ENCODE assay signal across 9 cellular contexts in genomic region chr10:30028006-30028441, GRCh38. TPM values are rescaled to one million over a fixed set of nuclear protein-coding genes. Genes with fewer than 3 reads are reported as not detected.
A peak's percentile ranks its signal among the peaks of the same experiment; 100 is the strongest.
DNase-seq lines count a peak whose midpoint lies in the region; ATAC-seq, FAIRE-seq and TF ChIP-seq lines count a peak whose summit lies in the region.
"Had no signal": no experiment of that assay in that cellular context is flagged by ENCODE, and none has a peak within 500 bp of the region (broad histone marks: within the 10 kb centered on the region; RNA-seq: fewer than 3 reads in every experiment).

No MANE protein-coding gene starts in this region.

- TF ChIP-seq POLR2A in GM12892 (IDR thresholded peaks at IDR 0.05; ENCODE audit: low read depth, low read length), result no peak
- no peak for TF ChIP-seq POLR2A in H1 (IDR thresholded peaks at IDR 0.05; ENCODE audit: control extremely low read depth in 1 of 2, low read depth in 2 of 2, low read length in 2 of 2)

- H3K4me2 ChIP-seq in H1 (ENCODE audit: insufficient read depth in 1 of 2, low read depth in 2 of 2, low read length in 2 of 2), result no peak overlapping the region

- H3K23ac ChIP-seq in H1 (ENCODE audit: insufficient read length), result no peak overlapping the region

- H3K36me3 ChIP-seq in H1 (ENCODE audit: control insufficient read depth in 2 of 4, insufficient read depth in 4 of 4, low read length in 3 of 4), result no peaks in the 10 kb centered on the region

- TF ChIP-seq CTCF in H1 (IDR thresholded peaks at IDR 0.05; ENCODE audit: control extremely low read depth in 1 of 3, insufficient read depth in 1 of 3, low read depth in 1 of 3, low read length in 3 of 3) (no peak), GM13977 (IDR thresholded peaks at IDR 0.05; ENCODE audit: extremely low read depth, insufficient read depth, missing control alignments) (no peak)

- no peak overlapping the region for H3K9ac ChIP-seq in H1 (replicated peaks in 1 of 4; ENCODE audit: extremely low read depth in 1 of 4, low read depth in 3 of 4, low read length in 3 of 4)

- in situ Hi-C loops in GM13977 (cut with MboI; ENCODE audit: low pct_unique_long_range_greater_than_20kb, low sequenced_read_pairs, unreplicated experiment), result no loop called here

- CTCF ChIA-PET in H1 (lab: Charles Lee; ENCODE audit: partially characterized antibody), result interaction anchor here (1.1 to 7.1 kb wide), 9 partner anchors 10 to 291 kb away, joined by 3 to 38 read pairs (median 4); no protein-coding TSS in a partner anchor

- peak overlapping the region; percentile 87 for H3K27ac Mint-ChIP-seq in T-helper 2 cell treated with Interferon-gamma antibody and Interleukin-4, amounts not matched to agents 5 μg/mL and 100 μg/mL, for 36 hours

- H4K91ac ChIP-seq in H1 (replicated peaks; ENCODE audit: insufficient read length, low read length), result no peak overlapping the region

- H2AFZ ChIP-seq in H1 (ENCODE audit: low read length), result no peak overlapping the region

- H2BK20ac ChIP-seq in H1 (ENCODE audit: low read length), result no peak overlapping the region

- peak overlapping the region; percentile 90 for H3K4me3 Mint-ChIP-seq in T-helper 2 cell treated with Interferon-gamma antibody and Interleukin-4, amounts not matched to agents 5 μg/mL and 100 μg/mL, for 36 hours

- peak overlapping the region; percentile 88; the same call in 1 of the 2 replicates for H2BK15ac ChIP-seq in H1 (ENCODE audit: low read length)

- H2BK5ac ChIP-seq in H1 (ENCODE audit: low read depth, low read length), result no peak overlapping the region

- H3K56ac ChIP-seq in H1 (replicated peaks; ENCODE audit: insufficient read length, low read depth, low read length), result no peak overlapping the region

- no peak overlapping the region for H3K4me3 ChIP-seq in H1 (ENCODE audit: extremely low read depth in 1 of 4, insufficient read depth in 2 of 4, low read depth in 3 of 4, low read length in 4 of 4)

- no peak overlapping the region for H3K4ac ChIP-seq in H1 (replicated peaks; ENCODE audit: insufficient read length, low read depth, low read length)

- no peaks in the 10 kb centered on the region for H3K9me3 ChIP-seq in H1 (ENCODE audit: insufficient read depth in 2 of 2, low read depth in 1 of 2, low read length in 1 of 2)

- H4K5ac ChIP-seq in H1 (ENCODE audit: insufficient read length, low read depth, low read length), result no peak overlapping the region

- WGBS in H1 (ENCODE audit: extremely low coverage in 1 of 2, insufficient coverage in 1 of 2, insufficient read length in 1 of 2, insufficient replicate concordance in 2 of 2, low coverage in 1 of 2, low lambda C conversion rate in 2 of 2, missing lambda C conversion rate in 1 of 2), 2 experiments, result 91% methylated on average over 8 of the region's 8 CpGs; no CpG with 5 or more reads in 1 of the 2 experiments

- H3K4me1 Mint-ChIP-seq in T-helper 2 cell treated with Interferon-gamma antibody and Interleukin-4, amounts not matched to agents 5 μg/mL and 100 μg/mL, for 36 hours (ENCODE audit: low read depth), result peaks cover 68% of the 10 kb centered on the region

- no peak for TF ChIP-seq RAD21 in H1 (IDR thresholded peaks at IDR 0.05 in 1 of 2, conservative IDR thresholded peaks at IDR 0.05 in 1 of 2; ENCODE audit: low read depth in 2 of 2, low read length in 2 of 2)

- FAIRE-seq in GM12892 (lab: Jason Lieb, UNC), result peak; percentile 24
- no peak for FAIRE-seq in H1 (lab: Jason Lieb, UNC)

- H3K14ac ChIP-seq in H1 (ENCODE audit: insufficient read length), result no peak overlapping the region

- no peaks in the 10 kb centered on the region for H3K79me1 ChIP-seq in H1 (ENCODE audit: low read depth, low read length)

- H3K4me1 ChIP-seq in H1 (replicated peaks in 1 of 4; ENCODE audit: control insufficient read depth in 3 of 4, insufficient read depth in 4 of 4, low read length in 3 of 4), result peaks cover 0 to 5% (median 2%) of the 10 kb centered on the region in 4 experiments; a peak in 4 of 7 replicates

- no peak overlapping the region for H3K27ac ChIP-seq in H1 (ENCODE audit: low read depth, low read length)

- 0 out of 2 replicates have a peak overlapping the region, but pooled peaks have one; percentile 68 for H2BK12ac ChIP-seq in H1 (ENCODE audit: low read depth, low read length)

- no peak overlapping the region for H2BK120ac ChIP-seq in H1 (replicated peaks; ENCODE audit: low read depth, low read length)

- H2AK5ac ChIP-seq in H1 (ENCODE audit: low read depth, low read length), result no peak overlapping the region

- H3K27me3 Mint-ChIP-seq in T-helper 2 cell treated with Interferon-gamma antibody and Interleukin-4, amounts not matched to agents 5 μg/mL and 100 μg/mL, for 36 hours (ENCODE audit: low read depth), result peaks cover 2% of the 10 kb centered on the region

- no peak overlapping the region for H4K8ac ChIP-seq in H1 (ENCODE audit: extremely low read depth, insufficient read depth, low read length)

- no peaks in the 10 kb centered on the region; a peak in 2 of 7 replicates for H3K27me3 ChIP-seq in H1 (replicated peaks in 1 of 4; ENCODE audit: control insufficient read depth in 3 of 4, extremely low read depth in 1 of 4, insufficient read depth in 3 of 4, low read length in 3 of 4)

- POLR2A ChIA-PET in H1 (lab: Charles Lee; ENCODE audit: partially characterized antibody), result no interaction called here

- H3K18ac ChIP-seq in H1 (ENCODE audit: extremely low read depth, low read length), result no peak overlapping the region

- no peak for TF ChIP-seq EP300 in H1 (IDR thresholded peaks at IDR 0.05; ENCODE audit: borderline replicate concordance in 1 of 2, low read depth in 2 of 2, low read length in 2 of 2)

- peaks cover 22% of the 10 kb centered on the region for H3K36me3 Mint-ChIP-seq in T-helper 2 cell treated with Interferon-gamma antibody and Interleukin-4, amounts not matched to agents 5 μg/mL and 100 μg/mL, for 36 hours (ENCODE audit: low read depth)

- H3K9me3 Mint-ChIP-seq in T-helper 2 cell treated with Interferon-gamma antibody and Interleukin-4, amounts not matched to agents 5 μg/mL and 100 μg/mL, for 36 hours, result no peaks in the 10 kb centered on the region

- no peaks in the 10 kb centered on the region for H3K23me2 ChIP-seq in H1 (ENCODE audit: low read depth, low read length)

- ATAC-seq in GM18498 (IDR thresholded peaks at IDR 0.05; ENCODE audit: unreplicated experiment) (no peak), GM21447 (IDR thresholded peaks at IDR 0.05; ENCODE audit: unreplicated experiment) (no peak)

- H3K79me2 ChIP-seq in H1 (ENCODE audit: control insufficient read depth in 1 of 2, insufficient read depth in 2 of 2, low read length in 2 of 2), result no peaks in the 10 kb centered on the region

- no peak for DNase-seq in GM12892 (ENCODE audit: insufficient read length)
- DNase-seq in T-helper 2 cell treated with Interferon-gamma antibody and Interleukin-4, amounts not matched to agents 5 μg/mL and 100 μg/mL, for 36 hours (ENCODE audit: low spot score), result peak; percentile 29
- no peak for DNase-seq in H1 (ENCODE audit: low read depth in 1 of 2, low spot score in 2 of 2)
- DNase-seq in pons (ENCODE audit: low spot score), result peak; percentile 24
- no peak for DNase-seq in middle frontal gyrus (ENCODE audit: extremely low spot score, low spot score)
- DNase-seq in GM13977 (ENCODE audit: low spot score), result no peak
- DNase-seq: NCI-H1930 had no signal

- no peaks in the 10 kb centered on the region for H4K20me1 ChIP-seq in H1 (replicated peaks in 1 of 2; ENCODE audit: control insufficient read depth in 1 of 2, insufficient read depth in 2 of 2, low read length in 2 of 2)

TF ChIP-seq in H1, 55 proteins besides CTCF, POLR2A, EP300 and RAD21 (continues in another document):
- TF ChIP-seq GTF2F1 (IDR thresholded peaks at IDR 0.05; ENCODE audit: borderline replicate concordance, low read depth, low read length) (no peak), SIN3A (conservative IDR thresholded peaks at IDR 0.05 in 1 of 2, IDR thresholded peaks at IDR 0.05 in 1 of 2; ENCODE audit: low read depth in 1 of 2, low read length in 2 of 2) (no peak), JUN (IDR thresholded peaks at IDR 0.05; ENCODE audit: low read depth, low read length) (no peak), SAP30 (IDR thresholded peaks at IDR 0.05; ENCODE audit: insufficient read depth, insufficient replicate concordance, low read length) (no peak), FOSL1 (IDR thresholded peaks at IDR 0.05; ENCODE audit: insufficient read depth, low read depth, low read length) (no peak), KDM5A (IDR thresholded peaks at IDR 0.05; ENCODE audit: low read length) (no peak), YY1 (IDR thresholded peaks at IDR 0.05; ENCODE audit: low read depth, low read length) (no peak), BRCA1 (IDR thresholded peaks at IDR 0.05; ENCODE audit: low read depth, low read length) (no peak), NANOG (IDR thresholded peaks at IDR 0.05; ENCODE audit: insufficient read depth, low read depth, low read length, poor library complexity, severe bottlenecking) (no peak), BCL11A (IDR thresholded peaks at IDR 0.05; ENCODE audit: low read depth in 2 of 2, low read length in 2 of 2) (no peak), GABPA (IDR thresholded peaks at IDR 0.05; ENCODE audit: borderline replicate concordance, insufficient read depth, low read length) (no peak), CHD2 (IDR thresholded peaks at IDR 0.05; ENCODE audit: low read length) (no peak), ZNF274 (IDR thresholded peaks at IDR 0.05; ENCODE audit: borderline replicate concordance, extremely low read depth, low read length) (no peak), E2F6 (IDR thresholded peaks at IDR 0.05) (no peak), KDM1A (IDR thresholded peaks at IDR 0.05; ENCODE audit: borderline replicate concordance, low read length) (no peak), SIRT6 (IDR thresholded peaks at IDR 0.05; ENCODE audit: low read length) (no peak), ASH2L (IDR thresholded peaks at IDR 0.05; ENCODE audit: low read length) (no peak), SP1 (IDR thresholded peaks at IDR 0.05; ENCODE audit: low read depth, low read length) (no peak)

RNA-seq across cellular contexts. Expression of gene JCAD, which starts 31.4 kb away (rescaled TPM):
- 0.04 TPM for polyA plus RNA-seq in GM12892 (2012; ENCODE audit: missing spikeins)
- total RNA-seq in H1 (2021; fragmentation: NEBNext Ultra II Directional; extraction: Animal tissue kit (Norgen Biotek cat#: 25700)), result 2.9 and 5.2 TPM in 2 replicates
- 0.56 and 0.75 TPM in 2 replicates for polyA plus RNA-seq in H1 (2011; rRNA removed)
- 1.0 TPM for polyA plus RNA-seq in H1 (2011; cell fraction: cytosol; rRNA removed)
- polyA plus RNA-seq in H1 (2011; cell fraction: nucleus; rRNA removed), result 0.93 TPM
- polyA plus RNA-seq in H1 (2012, experiment 1 of 2), result 1.6 to 2.3 TPM (median 1.7 TPM) in 4 replicates
- 0.31 TPM for polyA plus RNA-seq in H1 (2012, experiment 2 of 2)
- polyA plus RNA-seq in H1 (2013, experiment 1 of 2), result 1.1 TPM
- polyA plus RNA-seq in H1 (2013, experiment 2 of 2), result 1.3 TPM
- 2.3 and 2.6 TPM in 2 replicates for polyA minus RNA-seq in H1 (2011; rRNA and poly(A)+ RNA removed)
- polyA minus RNA-seq in H1 (2011; cell fraction: cytosol; rRNA and poly(A)+ RNA removed), result 1.9 TPM
- 1.5 TPM for polyA minus RNA-seq in H1 (2011; cell fraction: nucleus; rRNA and poly(A)+ RNA removed)

Comparison
In these comparisons a context has a peak if more than half of its experiments do, and no peak if none do; other contexts are left out.
1. DNase-seq: peak in T-helper 2 cell treated with Interferon-gamma antibody and Interleukin-4, amounts not matched to agents 5 μg/mL and 100 μg/mL, for 36 hours (single experiment) and pons (single experiment); none in GM12892 (single experiment), H1 (0 of 2), middle frontal gyrus (single experiment) and GM13977 (single experiment).